In genomic region chr16:81445143-81445922, GRCh38 we compare ENCODE assay signal across 8 cellular contexts. TPM values are rescaled to one million over a fixed set of nuclear protein-coding genes. Genes with fewer than 3 reads are reported as not detected.
DNase-seq lines count a peak whose midpoint lies in the region; ATAC-seq and TF ChIP-seq lines count a peak whose summit lies in the region.

No MANE protein-coding gene starts in this region.

- dilution Hi-C loops in mammary epithelial cell (cut with HindIII; ENCODE audit: low sequenced_read_pairs), result no loop called here

- H3K4me3 ChIP-seq in mammary epithelial cell (replicated peaks in 1 of 3; ENCODE audit: insufficient read depth in 1 of 3, low read depth in 2 of 3, low read length in 3 of 3), result peak overlapping the region; percentile 69 to 94 (median 72)

- no peaks in the 10 kb centered on the region for H3K27me3 Mint-ChIP-seq in stimulated activated memory B cell treated with anti-CD40 and anti-IgM and Interleukin-4, amounts not matched to agents 10 μg/mL and 1 μg/mL and 100 μg/mL, for 72 hours

- 3% methylated on average over 23 of the region's 62 CpGs for WGBS in mammary epithelial cell (ENCODE audit: low coverage, missing lambda C conversion rate)

- H3K4me3 Mint-ChIP-seq in stimulated activated memory B cell treated with anti-CD40 and anti-IgM and Interleukin-4, amounts not matched to agents 10 μg/mL and 1 μg/mL and 100 μg/mL, for 72 hours, result peak overlapping the region; percentile 92

- in situ Hi-C loops in mammary epithelial cell (cut with MboI; ENCODE audit: low sequenced_read_pairs in 2 of 2), result no loop called here

- peak; percentile 27 for ATAC-seq in HG02885 (IDR thresholded peaks at IDR 0.05; ENCODE audit: poor library complexity, unreplicated experiment)
- ATAC-seq in stimulated activated memory B cell treated with anti-CD40 and anti-IgM and Interleukin-4, amounts not matched to agents 10 μg/mL and 1 μg/mL and 100 μg/mL, for 72 hours, result peak; percentile 50
- ATAC-seq in HG03025 (IDR thresholded peaks at IDR 0.05; ENCODE audit: low FRiP score, unreplicated experiment), result no peak

- no peaks in the 10 kb centered on the region for H3K27me3 ChIP-seq in mammary epithelial cell (ENCODE audit: insufficient read depth, low read length)

- TF ChIP-seq CTCF in mammary epithelial cell (conservative IDR thresholded peaks at IDR 0.05 in 1 of 2, IDR thresholded peaks at IDR 0.05 in 1 of 2; ENCODE audit: extremely low read depth in 1 of 2, insufficient read depth in 1 of 2, low read depth in 1 of 2, low read length in 2 of 2), result peak in 1 of 2 donors; percentile 38

- intact Hi-C loops in mammary epithelial cell (cut with micrococcal nuclease), result loop anchor here (1.0 to 10.0 kb wide), 4 partner anchors 81 to 272 kb away; no protein-coding TSS in a partner anchor

- H2AFZ ChIP-seq in mammary epithelial cell (ENCODE audit: low read depth, low read length), result no peak overlapping the region

- peak overlapping the region; percentile 93 for H3K27ac ChIP-seq in mammary epithelial cell (ENCODE audit: insufficient read depth, low read depth, low read length)

- no peaks in the 10 kb centered on the region for H4K20me1 ChIP-seq in mammary epithelial cell (ENCODE audit: insufficient read depth, low read length)

- H3K79me2 ChIP-seq in mammary epithelial cell (ENCODE audit: insufficient read depth, low read length), result peaks cover 53% of the 10 kb centered on the region

- H3K4me1 Mint-ChIP-seq in stimulated activated memory B cell treated with anti-CD40 and anti-IgM and Interleukin-4, amounts not matched to agents 10 μg/mL and 1 μg/mL and 100 μg/mL, for 72 hours, result peaks cover 61% of the 10 kb centered on the region

- peaks cover 31% of the 10 kb centered on the region for H3K4me1 ChIP-seq in mammary epithelial cell (ENCODE audit: insufficient read depth, low read length)

- H3K27ac Mint-ChIP-seq in stimulated activated memory B cell treated with anti-CD40 and anti-IgM and Interleukin-4, amounts not matched to agents 10 μg/mL and 1 μg/mL and 100 μg/mL, for 72 hours, result peak overlapping the region; percentile 84

- no peaks in the 10 kb centered on the region for H3K36me3 ChIP-seq in mammary epithelial cell (ENCODE audit: insufficient read depth, low read length)

- H3K4me2 ChIP-seq in mammary epithelial cell (ENCODE audit: insufficient read depth, low read depth, low read length), result peak overlapping the region; percentile 96

- CTCF ChIA-PET in mammary epithelial cell (lab: Charles Lee; ENCODE audit: low non-redundant PET), result no interaction called here

- H3K36me3 Mint-ChIP-seq in stimulated activated memory B cell treated with anti-CD40 and anti-IgM and Interleukin-4, amounts not matched to agents 10 μg/mL and 1 μg/mL and 100 μg/mL, for 72 hours, result peaks cover 13% of the 10 kb centered on the region

- no TSS peak for BruUV-seq in mammary epithelial cell (replicated peaks; lab: Mats Ljungman, UMichigan)

- no peaks in the 10 kb centered on the region for H3K9me3 ChIP-seq in mammary epithelial cell (replicated peaks; ENCODE audit: insufficient read depth, low read length)

- peak; percentile 35 for DNase-seq in NCI-H748 (lab: John Stamatoyannopoulos, UW; ENCODE audit: unreplicated experiment)
- DNase-seq in NCI-H748 treated with DMSO at 0.1 percent for 48 hours (lab: John Stamatoyannopoulos, UW), result no peak
- DNase-seq in T follicular helper cell (ENCODE audit: low read depth), result peak; percentile 19
- DNase-seq in mammary epithelial cell, result peak; percentile 32
- DNase-seq in kidney tubule cell (ENCODE audit: low spot score), result peak; percentile 64

- peak overlapping the region; percentile 97 for H3K9ac ChIP-seq in mammary epithelial cell (ENCODE audit: insufficient read depth, low read length)

- H3K9me3 Mint-ChIP-seq in stimulated activated memory B cell treated with anti-CD40 and anti-IgM and Interleukin-4, amounts not matched to agents 10 μg/mL and 1 μg/mL and 100 μg/mL, for 72 hours, result no peaks in the 10 kb centered on the region

RNA-seq across cellular contexts. Expression of gene CMIP, which starts 0.7 kb away (rescaled TPM):
- total RNA-seq in mammary epithelial cell, result 10 to 100 TPM; 44.5 to 98.5 TPM
- polyA plus RNA-seq in mammary epithelial cell, result 15.7 TPM
- 61.9 TPM for polyA minus RNA-seq in mammary epithelial cell
